11 cellular contexts compared by ENCODE assay signal in the genomic region with DNA sequence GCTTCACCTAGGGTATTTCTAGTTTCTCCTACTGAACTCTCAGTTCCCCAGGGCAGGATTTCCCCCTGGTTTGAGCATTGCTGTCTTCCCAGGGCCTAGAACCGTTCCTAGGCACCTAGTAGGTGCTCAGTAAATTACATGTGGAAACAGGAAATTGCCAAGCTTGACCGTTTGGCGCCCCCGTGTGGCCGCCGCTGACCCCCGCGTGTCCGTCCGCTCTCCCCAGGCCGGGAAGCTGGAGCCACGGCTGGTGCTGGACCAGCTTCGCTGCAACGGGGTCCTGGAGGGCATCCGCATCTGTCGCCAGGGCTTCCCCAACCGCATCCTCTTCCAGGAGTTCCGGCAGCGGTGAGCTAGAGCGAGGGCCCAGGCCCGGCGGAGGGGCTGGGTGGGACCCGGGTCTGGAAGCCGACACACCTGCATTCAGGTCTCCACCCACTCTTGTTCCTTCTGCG. TPM values are rescaled to one million over a fixed set of nuclear protein-coding genes. Genes with fewer than 3 reads are reported as not detected.
DNase-seq lines count a peak whose midpoint lies in the region; ATAC-seq and TF ChIP-seq lines count a peak whose summit lies in the region.
"Had no signal": no experiment of that assay in that cellular context is flagged by ENCODE, and none has a peak within 500 bp of the region (broad histone marks: within the 10 kb centered on the region; RNA-seq: fewer than 3 reads in every experiment).

No MANE protein-coding gene starts in this region.

- no peaks in the 10 kb centered on the region for H3K4me1 Mint-ChIP-seq in activated CD4-positive, alpha-beta T cell treated with anti-CD3 and anti-CD28 coated beads, Interleukin-2, amount 10 ng/mL, durations not matched to agents 24 days and 14 days
- no peaks in the 10 kb centered on the region for H3K4me1 Mint-ChIP-seq in activated CD4-positive, alpha-beta T cell treated with anti-CD3 and anti-CD28 coated beads, Interleukin-2, amount 10 ng/mL, durations not matched to agents 7 days and 5 days
- H3K4me1 Mint-ChIP-seq in stimulated activated naive CD8-positive, alpha-beta T cell treated with anti-CD3 and anti-CD28 coated beads, Interleukin-15, amount 100 ng/mL, for 72 hours: no peaks in the 10 kb centered on the region
- no peaks in the 10 kb centered on the region for H3K4me1 Mint-ChIP-seq in CD8-positive, alpha-beta memory T cell
- H3K4me1 Mint-ChIP-seq: CD4-positive, CD25-positive, alpha-beta regulatory T cell had no signal

- POLR2A ChIA-PET in activated CD4-positive, alpha-beta T cell treated with anti-CD3 and anti-CD28 coated beads, Interleukin-2, amount 10 ng/mL, durations not matched to agents 7 days and 5 days (lab: Charles Lee): no interaction called here
- POLR2A ChIA-PET in CD8-positive, alpha-beta memory T cell (lab: Charles Lee): no interaction called here

- H3K36me3 Mint-ChIP-seq in activated CD4-positive, alpha-beta T cell treated with anti-CD3 and anti-CD28 coated beads, Interleukin-2, amount 10 ng/mL, durations not matched to agents 24 days and 14 days (ENCODE audit: low read depth): no peaks in the 10 kb centered on the region
- no peaks in the 10 kb centered on the region for H3K36me3 Mint-ChIP-seq in activated CD4-positive, alpha-beta T cell treated with anti-CD3 and anti-CD28 coated beads, Interleukin-2, amount 10 ng/mL, durations not matched to agents 7 days and 5 days (ENCODE audit: low read depth)
- H3K36me3 Mint-ChIP-seq in CD8-positive, alpha-beta memory T cell: peaks cover 0 to 7% (median 0%) of the 10 kb centered on the region in 3 donors
- H3K36me3 Mint-ChIP-seq: CD4-positive, CD25-positive, alpha-beta regulatory T cell had no signal

- no peaks in the 10 kb centered on the region for H3K4me1 ChIP-seq in CD8-positive, alpha-beta memory T cell (ENCODE audit: insufficient read depth, low read length)

- H3K27me3 ChIP-seq in CD8-positive, alpha-beta memory T cell (ENCODE audit: insufficient read depth, low read length, poor library complexity, severe bottlenecking): no peaks in the 10 kb centered on the region

- H3K36me3 ChIP-seq in CD8-positive, alpha-beta memory T cell (ENCODE audit: insufficient read depth, low read length): no peaks in the 10 kb centered on the region

- intact Hi-C loops in activated CD4-positive, alpha-beta T cell treated with anti-CD3 and anti-CD28 coated beads, Interleukin-2, amount 10 ng/mL, durations not matched to agents 24 days and 14 days (cut with micrococcal nuclease): no loop called here

- TF ChIP-seq POLR2A in NB4 (IDR thresholded peaks at IDR 0.05; ENCODE audit: extremely low read depth, insufficient read length): no peak

- H3K4me3 Mint-ChIP-seq in activated CD4-positive, alpha-beta T cell treated with anti-CD3 and anti-CD28 coated beads, Interleukin-2, amount 10 ng/mL, durations not matched to agents 24 days and 14 days: no peak overlapping the region
- no peak overlapping the region for H3K4me3 Mint-ChIP-seq in activated CD4-positive, alpha-beta T cell treated with anti-CD3 and anti-CD28 coated beads, Interleukin-2, amount 10 ng/mL, durations not matched to agents 7 days and 5 days
- H3K4me3 Mint-ChIP-seq in stimulated activated naive CD8-positive, alpha-beta T cell treated with anti-CD3 and anti-CD28 coated beads, Interleukin-15, amount 100 ng/mL, for 72 hours: no peak overlapping the region
- no peak overlapping the region for H3K4me3 Mint-ChIP-seq in CD8-positive, alpha-beta memory T cell
- H3K4me3 Mint-ChIP-seq: CD4-positive, CD25-positive, alpha-beta regulatory T cell had no signal

- H3K27ac ChIP-seq in CD8-positive, alpha-beta memory T cell (ENCODE audit: low read depth, low read length): no peak overlapping the region
- no peak overlapping the region for H3K27ac ChIP-seq in coronary artery

- ATAC-seq in stimulated activated naive CD8-positive, alpha-beta T cell treated with anti-CD3 and anti-CD28 coated beads, Interleukin-15, amount 100 ng/mL, for 72 hours: no peak

- H3K9me3 Mint-ChIP-seq in activated CD4-positive, alpha-beta T cell treated with anti-CD3 and anti-CD28 coated beads, Interleukin-2, amount 10 ng/mL, durations not matched to agents 24 days and 14 days: no peaks in the 10 kb centered on the region
- peaks cover 9% of the 10 kb centered on the region for H3K9me3 Mint-ChIP-seq in activated CD4-positive, alpha-beta T cell treated with anti-CD3 and anti-CD28 coated beads, Interleukin-2, amount 10 ng/mL, durations not matched to agents 7 days and 5 days
- H3K9me3 Mint-ChIP-seq in stimulated activated naive CD8-positive, alpha-beta T cell treated with anti-CD3 and anti-CD28 coated beads, Interleukin-15, amount 100 ng/mL, for 72 hours: peaks cover 6 to 15% of the 10 kb centered on the region in 2 donors
- peaks cover 5 to 25% (median 9%) of the 10 kb centered on the region in 5 donors for H3K9me3 Mint-ChIP-seq in CD8-positive, alpha-beta memory T cell

- H3K4me3 ChIP-seq in NB4 (ENCODE audit: low read depth, low read length) (no peak overlapping the region), fibroblast of mammary gland (ENCODE audit: control insufficient read depth, low read depth, low read length) (no peak overlapping the region), coronary artery (no peak overlapping the region)
- H3K4me3 ChIP-seq in CD8-positive, alpha-beta memory T cell (ENCODE audit: low read length): no peak overlapping the region

- no peak overlapping the region for H3K27ac Mint-ChIP-seq in activated CD4-positive, alpha-beta T cell treated with anti-CD3 and anti-CD28 coated beads, Interleukin-2, amount 10 ng/mL, durations not matched to agents 24 days and 14 days
- no peak overlapping the region for H3K27ac Mint-ChIP-seq in activated CD4-positive, alpha-beta T cell treated with anti-CD3 and anti-CD28 coated beads, Interleukin-2, amount 10 ng/mL, durations not matched to agents 7 days and 5 days
- no peak overlapping the region for H3K27ac Mint-ChIP-seq in stimulated activated naive CD8-positive, alpha-beta T cell treated with anti-CD3 and anti-CD28 coated beads, Interleukin-15, amount 100 ng/mL, for 72 hours
- no peak overlapping the region for H3K27ac Mint-ChIP-seq in CD8-positive, alpha-beta memory T cell
- H3K27ac Mint-ChIP-seq: CD4-positive, CD25-positive, alpha-beta regulatory T cell had no signal

- H3K27me3 Mint-ChIP-seq in activated CD4-positive, alpha-beta T cell treated with anti-CD3 and anti-CD28 coated beads, Interleukin-2, amount 10 ng/mL, durations not matched to agents 24 days and 14 days: no peaks in the 10 kb centered on the region
- H3K27me3 Mint-ChIP-seq in activated CD4-positive, alpha-beta T cell treated with anti-CD3 and anti-CD28 coated beads, Interleukin-2, amount 10 ng/mL, durations not matched to agents 7 days and 5 days: no peaks in the 10 kb centered on the region
- H3K27me3 Mint-ChIP-seq in stimulated activated naive CD8-positive, alpha-beta T cell treated with anti-CD3 and anti-CD28 coated beads, Interleukin-15, amount 100 ng/mL, for 72 hours: peaks cover 22% of the 10 kb centered on the region
- H3K27me3 Mint-ChIP-seq in CD8-positive, alpha-beta memory T cell: peaks cover 11 to 26% of the 10 kb centered on the region in 2 donors

- CTCF ChIA-PET in activated CD4-positive, alpha-beta T cell treated with anti-CD3 and anti-CD28 coated beads, Interleukin-2, amount 10 ng/mL, durations not matched to agents 7 days and 5 days (lab: Charles Lee): no interaction called here
- CTCF ChIA-PET in CD8-positive, alpha-beta memory T cell (lab: Charles Lee): no interaction called here

- DNase-seq in activated CD4-positive, alpha-beta T cell treated with anti-CD3 and anti-CD28 coated beads, Interleukin-2, amount 10 ng/mL, durations not matched to agents 24 days and 14 days: peak; percentile 60
- no peak for DNase-seq in activated CD4-positive, alpha-beta T cell treated with anti-CD3 and anti-CD28 coated beads, Interleukin-2, amount 10 ng/mL, durations not matched to agents 7 days and 5 days
- DNase-seq in NB4 (ENCODE audit: low read depth): peak; percentile 52
- peak; percentile 7 for DNase-seq in fibroblast of mammary gland (ENCODE audit: low read depth)
- peak; percentile 10 to 26 for DNase-seq in stimulated activated naive CD8-positive, alpha-beta T cell treated with anti-CD3 and anti-CD28 coated beads, Interleukin-15, amount 100 ng/mL, for 72 hours
- DNase-seq in CD8-positive, alpha-beta memory T cell: no peak
- DNase-seq in pons (ENCODE audit: low spot score): no peak
- no peak for DNase-seq in coronary artery (ENCODE audit: low spot score)
- DNase-seq: activated naive CD4-positive, alpha-beta T cell treated with anti-CD3 and anti-CD28 coated beads, Interleukin-2, amount 50 U/mL, for 16 hours; CD4-positive, CD25-positive, alpha-beta regulatory T cell; NCI-H446 had no signal

- TF ChIP-seq CTCF in NB4 (IDR thresholded peaks at IDR 0.05; ENCODE audit: low read depth, low read length) (peak; percentile 66), fibroblast of mammary gland (conservative IDR thresholded peaks at IDR 0.05; ENCODE audit: control insufficient read depth, insufficient read depth, low read depth, low read length) (peak; percentile 51), coronary artery (IDR thresholded peaks at IDR 0.05) (no peak)

- no peaks in the 10 kb centered on the region for H3K9me3 ChIP-seq in CD8-positive, alpha-beta memory T cell (ENCODE audit: low read length)

RNA-seq across cellular contexts. Expression of gene MYH14, which starts 55.5 kb away (rescaled TPM):
- total RNA-seq in activated CD4-positive, alpha-beta T cell treated with anti-CD3 and anti-CD28 coated beads, Interleukin-2, amount 10 ng/mL, durations not matched to agents 24 days and 14 days: not detected in 2 replicates
- not detected for total RNA-seq in activated CD4-positive, alpha-beta T cell treated with anti-CD3 and anti-CD28 coated beads, Interleukin-2, amount 10 ng/mL, durations not matched to agents 7 days and 5 days
- total RNA-seq in CD8-positive, alpha-beta memory T cell: not detected
- not detected for polyA plus RNA-seq in CD8-positive, alpha-beta memory T cell
- total RNA-seq: CD4-positive, CD25-positive, alpha-beta regulatory T cell had no signal
- polyA plus RNA-seq: CD4-positive, CD25-positive, alpha-beta regulatory T cell had no signal

Comparison
In these comparisons a context has a peak if more than half of its experiments do, and no peak if none do; other contexts are left out.
1. DNase-seq: peak in activated CD4-positive, alpha-beta T cell treated with anti-CD3 and anti-CD28 coated beads, Interleukin-2, amount 10 ng/mL, durations not matched to agents 24 days and 14 days (single experiment), NB4 (single experiment), fibroblast of mammary gland (single experiment) and stimulated activated naive CD8-positive, alpha-beta T cell treated with anti-CD3 and anti-CD28 coated beads, Interleukin-15, amount 100 ng/mL, for 72 hours (2 of 2); none in activated CD4-positive, alpha-beta T cell treated with anti-CD3 and anti-CD28 coated beads, Interleukin-2, amount 10 ng/mL, durations not matched to agents 7 days and 5 days (single experiment), CD8-positive, alpha-beta memory T cell (0 of 5), pons (single experiment) and coronary artery (single experiment).